26 cellular contexts compared by ENCODE assay signal in genomic region chr20:60036346-60037119, GRCh38.
A peak's percentile ranks its signal among the peaks of the same experiment; 100 is the strongest.
DNase-seq lines count a peak whose midpoint lies in the region; ATAC-seq and TF ChIP-seq lines count a peak whose summit lies in the region.
"Had no signal": no experiment of that assay in that cellular context is flagged by ENCODE, and none has a peak within 500 bp of the region (broad histone marks: within the 10 kb centered on the region; RNA-seq: fewer than 3 reads in every experiment).

No MANE protein-coding gene starts in this region.

- H3K4me1 ChIP-seq in sigmoid colon, result no peaks in the 10 kb centered on the region
- H3K4me1 ChIP-seq: Peyer's patch, thyroid gland had no signal

- DNase-seq in NCI-H1105 (lab: John Stamatoyannopoulos, UW), result peak; percentile 4
- no peak for DNase-seq in NCI-H1105 treated with DMSO at 0.1 percent for 48 hours (lab: John Stamatoyannopoulos, UW)
- DNase-seq in COR-L47 (lab: John Stamatoyannopoulos, UW), result peak; percentile 55
- DNase-seq in NCI-H2196 treated with DMSO at 0.1 percent for 48 hours (lab: John Stamatoyannopoulos, UW; ENCODE audit: unreplicated experiment), result peak; percentile 64
- no peak for DNase-seq in neural crest cell (ENCODE audit: low read depth, low spot score)
- no peak for DNase-seq in NK-92 treated with Interleukin-12 subunit alpha and Interleukin-12 subunit beta, amount 100 ng/mL, for 24 hours (lab: John Stamatoyannopoulos, UW)
- DNase-seq in activated T-cell treated with anti-CD3 and anti-CD28 coated beads, Interleukin-2, amount 50 U/mL, for 72 hours, result no peak
- no peak for DNase-seq in sigmoid colon
- DNase-seq: activated CD4-positive, alpha-beta T cell treated with anti-CD3 and anti-CD28 coated beads, Interleukin-2, amount 10 ng/mL, durations not matched to agents 7 days and 5 days; activated T-cell treated with anti-CD3 and anti-CD28 coated beads, Interleukin-2, amount 50 U/mL, for 4 hours; dorsolateral prefrontal cortex; KG1; left ventricle myocardium superior; naive thymus-derived CD4-positive, alpha-beta T cell; NCI-H2029; NCI-H524; Peyer's patch; SIG-M5; stimulated activated CD4-positive, alpha-beta T cell treated with anti-CD3 and anti-CD28 coated beads, Interleukin-2, amount 100 ng/mL, for 24 hours; stomach; SW 1271; T1000; thyroid gland had no signal

- H3K27me3 Mint-ChIP-seq in neural crest cell (ENCODE audit: low read depth), result no peaks in the 10 kb centered on the region
- no peaks in the 10 kb centered on the region for H3K27me3 Mint-ChIP-seq in activated T-cell treated with anti-CD3 and anti-CD28 coated beads, Interleukin-2, amount 50 U/mL, for 72 hours (ENCODE audit: low read depth)
- H3K27me3 Mint-ChIP-seq: brain had no signal

- no peak for TF ChIP-seq POLR2A in sigmoid colon (IDR thresholded peaks at IDR 0.05)

- 78 to 86% methylated on average over 9 of the region's 9 CpGs for WGBS in sigmoid colon, 2 donors

- H3K4me3 Mint-ChIP-seq in neural crest cell, result peak overlapping the region; percentile 10
- no peak overlapping the region for H3K4me3 Mint-ChIP-seq in activated T-cell treated with anti-CD3 and anti-CD28 coated beads, Interleukin-2, amount 50 U/mL, for 72 hours
- H3K4me3 Mint-ChIP-seq: activated CD4-positive, alpha-beta T cell treated with anti-CD3 and anti-CD28 coated beads, Interleukin-2, amount 10 ng/mL, durations not matched to agents 7 days and 5 days; activated T-cell treated with anti-CD3 and anti-CD28 coated beads, Interleukin-2, amount 50 U/mL, for 4 hours; brain; mesothelial cell of epicardium; naive thymus-derived CD4-positive, alpha-beta T cell had no signal

- intact Hi-C loops in sigmoid colon (cut with DNase I), result no loop called here

- peaks cover 0 to 24% (median 0%) of the 10 kb centered on the region in 3 donors for H3K27me3 ChIP-seq in sigmoid colon
- H3K27me3 ChIP-seq: dorsolateral prefrontal cortex, Peyer's patch, thyroid gland had no signal

- no peak for TF ChIP-seq EP300 in sigmoid colon (IDR thresholded peaks at IDR 0.05)

- H3K9me3 ChIP-seq in sigmoid colon, result no peaks in the 10 kb centered on the region
- H3K9me3 ChIP-seq: Peyer's patch, stomach, thyroid gland had no signal

- no peaks in the 10 kb centered on the region for H3K36me3 ChIP-seq in sigmoid colon
- H3K36me3 ChIP-seq: Peyer's patch, stomach, thyroid gland had no signal

- TF ChIP-seq CTCF in neural crest cell (conservative IDR thresholded peaks at IDR 0.05), result peak; percentile 5
- no peak for TF ChIP-seq CTCF in sigmoid colon (IDR thresholded peaks at IDR 0.05)

- H3K36me3 Mint-ChIP-seq in neural crest cell (ENCODE audit: low read depth), result no peaks in the 10 kb centered on the region
- H3K36me3 Mint-ChIP-seq in activated T-cell treated with anti-CD3 and anti-CD28 coated beads, Interleukin-2, amount 50 U/mL, for 72 hours (ENCODE audit: insufficient read depth in 2 of 2), result peaks cover 0 to 3% of the 10 kb centered on the region in 2 donors
- H3K36me3 Mint-ChIP-seq: brain, mesothelial cell of epicardium had no signal

- H3K27ac ChIP-seq in sigmoid colon, result no peak overlapping the region
- H3K27ac ChIP-seq: dorsolateral prefrontal cortex, Peyer's patch, stomach, thyroid gland had no signal

- H3K9me3 Mint-ChIP-seq in neural crest cell, result no peaks in the 10 kb centered on the region
- H3K9me3 Mint-ChIP-seq in activated T-cell treated with anti-CD3 and anti-CD28 coated beads, Interleukin-2, amount 50 U/mL, for 72 hours, result peaks cover 0 to 4% of the 10 kb centered on the region in 2 donors
- H3K9me3 Mint-ChIP-seq: mesothelial cell of epicardium had no signal

- peaks cover 54% of the 10 kb centered on the region for H3K4me1 Mint-ChIP-seq in neural crest cell
- no peaks in the 10 kb centered on the region for H3K4me1 Mint-ChIP-seq in activated T-cell treated with anti-CD3 and anti-CD28 coated beads, Interleukin-2, amount 50 U/mL, for 72 hours (ENCODE audit: low read depth)
- H3K4me1 Mint-ChIP-seq: activated CD4-positive, alpha-beta T cell treated with anti-CD3 and anti-CD28 coated beads, Interleukin-2, amount 10 ng/mL, durations not matched to agents 7 days and 5 days; naive thymus-derived CD4-positive, alpha-beta T cell had no signal

- H3K4me3 ChIP-seq in sigmoid colon, result no peak overlapping the region
- H3K4me3 ChIP-seq: dorsolateral prefrontal cortex, Peyer's patch, smooth muscle cell, stomach, thyroid gland had no signal

- no peak for ATAC-seq in activated T-cell treated with anti-CD3 and anti-CD28 coated beads, Interleukin-2, amount 50 U/mL, for 72 hours (replicated peaks in 1 of 2)
- ATAC-seq: activated T-cell treated with anti-CD3 and anti-CD28 coated beads, Interleukin-2, amount 50 U/mL, for 4 hours; left ventricle myocardium superior; naive thymus-derived CD4-positive, alpha-beta T cell had no signal

- H3K27ac Mint-ChIP-seq in neural crest cell (ENCODE audit: unreplicated experiment), result no peak overlapping the region
- no peak overlapping the region for H3K27ac Mint-ChIP-seq in activated T-cell treated with anti-CD3 and anti-CD28 coated beads, Interleukin-2, amount 50 U/mL, for 72 hours
- H3K27ac Mint-ChIP-seq: activated CD4-positive, alpha-beta T cell treated with anti-CD3 and anti-CD28 coated beads, Interleukin-2, amount 10 ng/mL, durations not matched to agents 7 days and 5 days; brain; mesothelial cell of epicardium; naive thymus-derived CD4-positive, alpha-beta T cell had no signal

Comparison
In these comparisons a context has a peak if more than half of its experiments do, and no peak if none do; other contexts are left out.
1. DNase-seq: peak in NCI-H1105 (single experiment), COR-L47 (single experiment) and NCI-H2196 treated with DMSO at 0.1 percent for 48 hours (single experiment); none in NCI-H1105 treated with DMSO at 0.1 percent for 48 hours (single experiment), neural crest cell (single experiment), NK-92 treated with Interleukin-12 subunit alpha and Interleukin-12 subunit beta, amount 100 ng/mL, for 24 hours (single experiment), activated T-cell treated with anti-CD3 and anti-CD28 coated beads, Interleukin-2, amount 50 U/mL, for 72 hours (0 of 2) and sigmoid colon (single experiment).